8 cellular contexts compared by ENCODE assay signal in the genomic region with DNA sequence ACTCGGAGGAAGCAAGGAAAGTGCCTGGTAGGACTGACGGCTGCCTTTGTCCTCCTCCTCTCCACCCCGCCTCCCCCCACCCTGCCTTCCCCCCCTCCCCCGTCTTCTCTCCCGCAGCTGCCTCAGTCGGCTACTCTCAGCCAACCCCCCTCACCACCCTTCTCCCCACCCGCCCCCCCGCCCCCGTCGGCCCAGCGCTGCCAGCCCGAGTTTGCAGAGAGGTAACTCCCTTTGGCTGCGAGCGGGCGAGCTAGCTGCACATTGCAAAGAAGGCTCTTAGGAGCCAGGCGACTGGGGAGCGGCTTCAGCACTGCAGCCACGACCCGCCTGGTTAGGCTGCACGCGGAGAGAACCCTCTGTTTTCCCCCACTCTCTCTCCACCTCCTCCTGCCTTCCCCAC. TPM values are rescaled to one million over a fixed set of nuclear protein-coding genes. Genes with fewer than 3 reads are reported as not detected.
DNase-seq lines count a peak whose midpoint lies in the region; TF ChIP-seq lines count a peak whose summit lies in the region.

No MANE protein-coding gene starts in this region.

- H3K4me3 ChIP-seq in BLaER1 (peak overlapping the region; percentile 73), SJCRH30 (peak overlapping the region; percentile 85), fibroblast of the aortic adventitia (ENCODE audit: low read depth, low read length) (peak overlapping the region; percentile 74), neural progenitor cell (peak overlapping the region; percentile 58)

- H3K79me2 ChIP-seq in neural progenitor cell (ENCODE audit: low read depth): peaks cover 16% of the 10 kb centered on the region

- CTCF ChIA-PET in activated CD4-positive, alpha-beta T cell treated with anti-CD3 and anti-CD28 coated beads, Interleukin-2, amount 10 ng/mL, durations not matched to agents 7 days and 5 days (lab: Charles Lee): no interaction called here

- peak overlapping the region; percentile 95 for H3K4me3 Mint-ChIP-seq in neural progenitor cell
- H3K4me3 Mint-ChIP-seq in activated CD4-positive, alpha-beta T cell treated with anti-CD3 and anti-CD28 coated beads, Interleukin-2, amount 10 ng/mL, durations not matched to agents 7 days and 5 days: no peak overlapping the region

- H3K4me2 ChIP-seq in BLaER1 (peak overlapping the region; percentile 72), neural progenitor cell (peak overlapping the region; percentile 82)

- H3K9me3 Mint-ChIP-seq in neural progenitor cell: peaks cover 2% of the 10 kb centered on the region
- no peaks in the 10 kb centered on the region for H3K9me3 Mint-ChIP-seq in activated CD4-positive, alpha-beta T cell treated with anti-CD3 and anti-CD28 coated beads, Interleukin-2, amount 10 ng/mL, durations not matched to agents 7 days and 5 days

- peaks cover 24% of the 10 kb centered on the region for H3F3A ChIP-seq in neural progenitor cell (ENCODE audit: low read depth)

- H3K36me3 ChIP-seq in BLaER1 (no peaks in the 10 kb centered on the region), SJCRH30 (no peaks in the 10 kb centered on the region), neural progenitor cell (no peaks in the 10 kb centered on the region)

- peaks cover 18% of the 10 kb centered on the region for H3K4me1 Mint-ChIP-seq in neural progenitor cell
- H3K4me1 Mint-ChIP-seq in activated CD4-positive, alpha-beta T cell treated with anti-CD3 and anti-CD28 coated beads, Interleukin-2, amount 10 ng/mL, durations not matched to agents 7 days and 5 days: no peaks in the 10 kb centered on the region

- H4K20me1 ChIP-seq in BLaER1: peaks cover 28% of the 10 kb centered on the region; the same call in 1 of the 2 replicates
- H4K20me1 ChIP-seq in neural progenitor cell (ENCODE audit: low read depth): peaks cover 3% of the 10 kb centered on the region

- H3K27me3 Mint-ChIP-seq in neural progenitor cell (ENCODE audit: insufficient read depth, low read depth): peaks cover 4% of the 10 kb centered on the region
- H3K27me3 Mint-ChIP-seq in activated CD4-positive, alpha-beta T cell treated with anti-CD3 and anti-CD28 coated beads, Interleukin-2, amount 10 ng/mL, durations not matched to agents 7 days and 5 days: peaks cover 37% of the 10 kb centered on the region

- TF ChIP-seq CTCF in fibroblast of the aortic adventitia (IDR thresholded peaks at IDR 0.05; ENCODE audit: insufficient read depth, low read length) (no peak), neural progenitor cell (IDR thresholded peaks at IDR 0.05) (no peak)

- H2AFZ ChIP-seq in neural progenitor cell (replicated peaks): peak overlapping the region; percentile 82

- POLR2A ChIA-PET in activated CD4-positive, alpha-beta T cell treated with anti-CD3 and anti-CD28 coated beads, Interleukin-2, amount 10 ng/mL, durations not matched to agents 7 days and 5 days (lab: Charles Lee): no interaction called here

- H3K9me3 ChIP-seq in BLaER1: peaks cover 4% of the 10 kb centered on the region; the same call in 1 of the 2 replicates
- no peaks in the 10 kb centered on the region for H3K9me3 ChIP-seq in SJCRH30 (replicated peaks)
- no peaks in the 10 kb centered on the region for H3K9me3 ChIP-seq in neural progenitor cell (ENCODE audit: low read depth)

- H3K36me3 Mint-ChIP-seq in neural progenitor cell: no peaks in the 10 kb centered on the region
- no peaks in the 10 kb centered on the region for H3K36me3 Mint-ChIP-seq in activated CD4-positive, alpha-beta T cell treated with anti-CD3 and anti-CD28 coated beads, Interleukin-2, amount 10 ng/mL, durations not matched to agents 7 days and 5 days (ENCODE audit: low read depth)

- H3K9ac ChIP-seq in BLaER1: peak overlapping the region; percentile 80
- H3K9ac ChIP-seq in neural progenitor cell: no peak overlapping the region

- no peaks in the 10 kb centered on the region for H3K27me3 ChIP-seq in BLaER1
- H3K27me3 ChIP-seq in SJCRH30: no peaks in the 10 kb centered on the region
- no peaks in the 10 kb centered on the region for H3K27me3 ChIP-seq in neural progenitor cell

- DNase-seq in SJCRH30 (peak; percentile 56 to 65), fibroblast of the aortic adventitia (ENCODE audit: low read depth) (peak; percentile 46), neural progenitor cell (ENCODE audit: low spot score) (peak; percentile 67)
- no peak for DNase-seq in effector CD8-positive, alpha-beta T cell (lab: John Stamatoyannopoulos, UW)
- no peak for DNase-seq in NK-92 treated with Interleukin-12 subunit alpha and Interleukin-12 subunit beta, amount 100 ng/mL, for 24 hours (lab: John Stamatoyannopoulos, UW)
- no peak for DNase-seq in activated CD4-positive, alpha-beta T cell treated with anti-CD3 and anti-CD28 coated beads, Interleukin-2, amount 10 ng/mL, durations not matched to agents 7 days and 5 days
- DNase-seq in activated naive CD4-positive, alpha-beta T cell treated with anti-CD3 and anti-CD28 coated beads, Interleukin-2, amount 50 U/mL, for 16 hours: no peak

- H3K27ac ChIP-seq in BLaER1 (peak overlapping the region; percentile 72; the same call in 1 of the 2 replicates), SJCRH30 (peak overlapping the region; percentile 88), neural progenitor cell (peak overlapping the region; percentile 92)

- H3K4me1 ChIP-seq in BLaER1 (peaks cover 17% of the 10 kb centered on the region; the same call in 1 of the 2 replicates), SJCRH30 (peaks cover 6% of the 10 kb centered on the region; the same call in 1 of the 2 replicates), neural progenitor cell (no peaks in the 10 kb centered on the region)

- H3K27ac Mint-ChIP-seq in neural progenitor cell: peak overlapping the region; percentile 72
- no peak overlapping the region for H3K27ac Mint-ChIP-seq in activated CD4-positive, alpha-beta T cell treated with anti-CD3 and anti-CD28 coated beads, Interleukin-2, amount 10 ng/mL, durations not matched to agents 7 days and 5 days

RNA-seq across cellular contexts. Expression of a gene that starts 0.5 kb away (rescaled TPM):
- 14.2 and 15.2 TPM in 2 replicates for total RNA-seq in SJCRH30 (2014; rRNA removed; shearing (Covaris generic))
- total RNA-seq in fibroblast of the aortic adventitia (ENCODE audit: low replicate concordance) (4.8 and 6.3 TPM in 2 replicates), neural progenitor cell (ENCODE audit: low replicate concordance) (6.7 and 8.1 TPM in 2 replicates)
- total RNA-seq in activated CD4-positive, alpha-beta T cell treated with anti-CD3 and anti-CD28 coated beads, Interleukin-2, amount 10 ng/mL, durations not matched to agents 7 days and 5 days: not detected

Comparison
In these comparisons a context has a peak if more than half of its experiments do, and no peak if none do; other contexts are left out.
1. DNase-seq: peak in SJCRH30 (2 of 2), fibroblast of the aortic adventitia (single experiment) and neural progenitor cell (single experiment); none in effector CD8-positive, alpha-beta T cell (single experiment), NK-92 treated with Interleukin-12 subunit alpha and Interleukin-12 subunit beta, amount 100 ng/mL, for 24 hours (single experiment), activated CD4-positive, alpha-beta T cell treated with anti-CD3 and anti-CD28 coated beads, Interleukin-2, amount 10 ng/mL, durations not matched to agents 7 days and 5 days (single experiment) and activated naive CD4-positive, alpha-beta T cell treated with anti-CD3 and anti-CD28 coated beads, Interleukin-2, amount 50 U/mL, for 16 hours (single experiment).
2. Peak in every context shown above with its lines, with median percentiles within 50 percentile points of each other: H3K27ac ChIP-seq and H3K4me3 ChIP-seq.